ENCODE assay signal across 8 cellular contexts in the genomic region with DNA sequence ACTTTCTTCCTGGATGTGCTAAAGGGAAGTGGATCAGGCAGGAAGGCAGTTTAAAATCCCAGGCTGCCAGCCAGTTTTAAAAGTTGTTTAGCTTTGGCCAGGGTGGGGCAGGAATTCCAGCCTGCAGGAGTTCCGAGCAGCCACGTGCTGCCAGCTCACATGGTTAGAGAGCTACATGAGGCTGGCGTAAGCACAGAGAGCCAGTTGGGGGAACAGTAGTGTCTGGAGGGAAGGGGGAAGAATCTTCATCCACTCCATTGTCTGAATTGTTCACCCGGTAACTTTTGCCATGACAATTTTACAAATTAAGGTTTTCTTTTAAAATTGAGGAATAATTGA. TPM values are rescaled to one million over a fixed set of nuclear protein-coding genes. Genes with fewer than 3 reads are reported as not detected.
A peak's percentile ranks its signal among the peaks of the same experiment; 100 is the strongest.
DNase-seq lines count a peak whose midpoint lies in the region; ATAC-seq and TF ChIP-seq lines count a peak whose summit lies in the region.

No MANE protein-coding gene starts in this region.

- H3K9me3 Mint-ChIP-seq in osteocyte (ENCODE audit: unreplicated experiment): no peaks in the 10 kb centered on the region

- peak; percentile 11 for TF ChIP-seq CTCF in osteocyte (IDR thresholded peaks at IDR 0.05)

- peaks cover 26% of the 10 kb centered on the region for H3K36me3 Mint-ChIP-seq in osteocyte (ENCODE audit: unreplicated experiment)

- H3K4me3 Mint-ChIP-seq in osteocyte (ENCODE audit: unreplicated experiment): peak overlapping the region; percentile 65

- no peaks in the 10 kb centered on the region for H3K27me3 Mint-ChIP-seq in osteocyte (ENCODE audit: unreplicated experiment)

- peaks cover 87% of the 10 kb centered on the region for H3K4me1 Mint-ChIP-seq in osteocyte (ENCODE audit: unreplicated experiment)

- ATAC-seq in HG03469 (IDR thresholded peaks at IDR 0.05; ENCODE audit: unreplicated experiment): no peak

- DNase-seq in NCI-H510A treated with DMSO at 0.1 percent for 48 hours (lab: John Stamatoyannopoulos, UW): peak; percentile 39
- DNase-seq in NCI-H510A (lab: John Stamatoyannopoulos, UW): no peak
- peak; percentile 97 for DNase-seq in SW480 (ENCODE audit: low spot score)
- DNase-seq in fibroblast of the conjunctiva (ENCODE audit: low read depth): peak; percentile 92
- DNase-seq in osteocyte (ENCODE audit: extremely low spot score, unreplicated experiment): peak; percentile 92
- DNase-seq in HUDEP-2 (lab: John Stamatoyannopoulos, UW; ENCODE audit: unreplicated experiment in 76 of 76): no peak
- no peak for DNase-seq in NCI-H1436 treated with DMSO at 0.1 percent for 48 hours (lab: John Stamatoyannopoulos, UW)

- H3K27ac Mint-ChIP-seq in osteocyte (ENCODE audit: unreplicated experiment): peak overlapping the region; percentile 95

RNA-seq across cellular contexts. Expression of a gene that starts 12.0 kb away (rescaled TPM):
- total RNA-seq in osteocyte: 193 and 197 TPM in 2 replicates

RNA-seq across cellular contexts. Expression of a gene that starts 12.2 kb away (rescaled TPM):
- total RNA-seq in osteocyte: 22.8 and 24.3 TPM in 2 replicates

RNA-seq across cellular contexts. Expression of a gene that starts 21.6 kb away (rescaled TPM):
- total RNA-seq in osteocyte: 87.7 and 92.2 TPM in 2 replicates

RNA-seq across cellular contexts. Expression of a gene that starts 26.9 kb away (rescaled TPM):
- 0.24 TPM in 1 of 2 replicates, not detected in the other for total RNA-seq in osteocyte

RNA-seq across cellular contexts. Expression of a gene that starts 38.5 kb away (rescaled TPM):
- total RNA-seq in osteocyte: 47.0 and 49.7 TPM in 2 replicates

Comparison
In these comparisons a context has a peak if more than half of its experiments do, and no peak if none do; other contexts are left out.
1. DNase-seq: peak in NCI-H510A treated with DMSO at 0.1 percent for 48 hours (single experiment), SW480 (single experiment), fibroblast of the conjunctiva (single experiment) and osteocyte (single experiment); none in NCI-H510A (single experiment), HUDEP-2 (0 of 76) and NCI-H1436 treated with DMSO at 0.1 percent for 48 hours (single experiment).